Comparison of ENCODE assay signal across 8 cellular contexts in the genomic region with DNA sequence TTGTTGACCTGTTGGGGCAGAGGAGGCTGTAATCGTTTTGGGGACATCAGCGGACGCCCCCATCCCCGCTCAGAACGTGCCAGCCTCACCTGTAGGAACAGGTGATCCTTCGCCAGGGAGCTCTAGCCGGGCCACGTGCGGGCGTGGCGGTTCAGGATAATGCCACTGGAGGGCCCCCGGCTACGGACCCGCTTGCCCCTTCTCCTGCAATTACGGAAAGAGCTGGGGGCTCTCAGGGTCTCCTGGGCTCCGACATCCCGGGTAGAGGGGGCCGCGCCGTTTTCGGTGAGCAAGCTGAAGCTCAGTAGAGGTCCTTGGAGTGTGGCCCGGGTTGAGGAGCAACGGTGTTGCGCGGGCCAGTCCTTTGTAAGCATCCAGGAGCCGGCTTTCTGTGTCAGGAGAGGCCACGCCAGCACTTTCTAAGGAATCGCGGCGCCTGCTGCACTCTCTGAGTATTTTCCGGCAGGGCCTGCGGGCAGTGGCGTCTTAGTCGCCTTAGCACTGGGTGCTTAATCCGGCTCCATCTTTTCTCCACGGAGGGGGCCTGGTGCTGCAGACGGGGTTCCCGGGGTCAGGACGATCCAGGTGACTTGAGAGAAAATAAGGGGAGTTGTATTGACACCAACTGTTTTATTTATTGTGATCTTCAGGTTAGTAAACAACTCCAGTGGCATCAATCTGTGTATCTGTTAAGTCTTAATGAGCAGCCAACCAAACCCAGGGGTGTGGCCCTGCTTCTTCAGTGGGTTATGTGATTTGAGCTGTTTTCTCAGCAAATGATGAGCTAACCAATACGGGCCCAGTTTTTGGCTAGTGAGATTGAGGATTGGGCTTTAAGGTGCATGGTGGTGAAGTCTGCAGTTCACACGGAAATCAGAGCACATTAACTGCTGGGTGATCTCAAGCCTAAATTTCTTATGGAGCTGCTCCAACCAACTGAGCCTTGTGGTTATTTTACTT. TPM values are rescaled to one million over a fixed set of nuclear protein-coding genes. Genes with fewer than 3 reads are reported as not detected.
DNase-seq lines count a peak whose midpoint lies in the region; ATAC-seq and TF ChIP-seq lines count a peak whose summit lies in the region.

No MANE protein-coding gene starts in this region.

- POLR2A ChIA-PET in PC-9 (lab: Charles Lee; ENCODE audit: unreplicated experiment): interaction anchor here (0.5 to 1.1 kb wide), 6 partner anchors 21 to 1087 kb away, joined by 3 to 11 read pairs (median 4); no protein-coding TSS in a partner anchor

- H3K9me2 ChIP-seq in GM23338 (ENCODE audit: insufficient read depth) (no peaks in the 10 kb centered on the region), PC-9 (ENCODE audit: insufficient read depth) (no peaks in the 10 kb centered on the region)

- H4K20me1 ChIP-seq in GM23338 (replicated peaks; ENCODE audit: insufficient read depth): no peaks in the 10 kb centered on the region
- no peaks in the 10 kb centered on the region for H4K20me1 ChIP-seq in PC-9 (ENCODE audit: insufficient read depth)

- H3F3A ChIP-seq in GM23338 (replicated peaks; ENCODE audit: low read depth) (peaks cover 15% of the 10 kb centered on the region), PC-9 (ENCODE audit: insufficient read depth, low read depth) (peaks cover 18% of the 10 kb centered on the region; the same call in 1 of the 2 replicates)

- H3K27ac ChIP-seq in GM23338 (ENCODE audit: low read depth) (no peak overlapping the region), PC-9 (peak overlapping the region; percentile 47)

- BruUV-seq in PC-9 (replicated peaks; lab: Mats Ljungman, UMichigan): TSS peak; percentile 18

- H3K36me3 ChIP-seq in GM23338 (ENCODE audit: insufficient read depth) (no peaks in the 10 kb centered on the region), PC-9 (ENCODE audit: low read depth) (no peaks in the 10 kb centered on the region)

- peak; percentile 39 for ATAC-seq in GM23338
- no peak for ATAC-seq in stimulated activated naive B cell treated with anti-CD40 and anti-IgM and Interleukin-4, amounts not matched to agents 10 μg/mL and 1 μg/mL and 100 μg/mL, for 72 hours (replicated peaks)

- H3K79me2 ChIP-seq in GM23338 (replicated peaks; ENCODE audit: insufficient read depth) (peaks cover 45% of the 10 kb centered on the region), PC-9 (ENCODE audit: low read depth) (0 out of 2 replicates have a peak, but pooled peaks cover 10% of the 10 kb centered on the region)

- CTCF ChIA-PET in PC-9 (lab: Charles Lee): interaction anchor here (1.1 to 1.2 kb wide), 2 partner anchors 10 to 276 kb away, joined by 3 to 6 read pairs; no protein-coding TSS in a partner anchor

- H3K27ac Mint-ChIP-seq in GM23338: peak overlapping the region; percentile 39; the same call in 1 of the 2 replicates
- H3K27ac Mint-ChIP-seq in stimulated activated naive B cell treated with anti-CD40 and anti-IgM and Interleukin-4, amounts not matched to agents 10 μg/mL and 1 μg/mL and 100 μg/mL, for 72 hours: peak overlapping the region; percentile 68

- H3K4me1 Mint-ChIP-seq in GM23338: peaks cover 45% of the 10 kb centered on the region
- peaks cover 22 to 37% of the 10 kb centered on the region in 2 donors for H3K4me1 Mint-ChIP-seq in stimulated activated naive B cell treated with anti-CD40 and anti-IgM and Interleukin-4, amounts not matched to agents 10 μg/mL and 1 μg/mL and 100 μg/mL, for 72 hours

- peak; percentile 56 for DNase-seq in AG08396 (ENCODE audit: low spot score)
- peak; percentile 82 for DNase-seq in GM23338 (ENCODE audit: low spot score)
- DNase-seq in PC-9: peak; percentile 56 to 66
- peak; percentile 68 for DNase-seq in cerebellum (ENCODE audit: low spot score)
- peak; percentile 56 for DNase-seq in kidney glomerular epithelial cell (lab: John Stamatoyannopoulos, UW)
- no peak for DNase-seq in stimulated activated naive B cell treated with anti-CD40 and anti-IgM and Interleukin-4, amounts not matched to agents 10 μg/mL and 1 μg/mL and 100 μg/mL, for 72 hours
- DNase-seq in NOMO-1 (lab: John Stamatoyannopoulos, UW; ENCODE audit: unreplicated experiment in 2 of 2): no peak
- no peak for DNase-seq in effector CD4-positive, alpha-beta T cell

- peaks cover 6% of the 10 kb centered on the region for H3K9me3 Mint-ChIP-seq in GM23338
- H3K9me3 Mint-ChIP-seq in stimulated activated naive B cell treated with anti-CD40 and anti-IgM and Interleukin-4, amounts not matched to agents 10 μg/mL and 1 μg/mL and 100 μg/mL, for 72 hours: peaks cover 0 to 1% of the 10 kb centered on the region in 2 donors

- H3K4me3 Mint-ChIP-seq in GM23338: peak overlapping the region; percentile 89
- H3K4me3 Mint-ChIP-seq in stimulated activated naive B cell treated with anti-CD40 and anti-IgM and Interleukin-4, amounts not matched to agents 10 μg/mL and 1 μg/mL and 100 μg/mL, for 72 hours: peak overlapping the region; percentile 92 to 95

- H2AFZ ChIP-seq in GM23338 (peak overlapping the region; percentile 86), PC-9 (peak overlapping the region; percentile 81)

- intact Hi-C loops in PC-9 (cut with micrococcal nuclease; ENCODE audit: unreplicated experiment): loop anchor here (1.0 to 5.0 kb wide), 4 partner anchors 24 to 230 kb away; no protein-coding TSS in a partner anchor

- H3K36me3 Mint-ChIP-seq in GM23338 (ENCODE audit: low read depth): peaks cover 33% of the 10 kb centered on the region
- H3K36me3 Mint-ChIP-seq in stimulated activated naive B cell treated with anti-CD40 and anti-IgM and Interleukin-4, amounts not matched to agents 10 μg/mL and 1 μg/mL and 100 μg/mL, for 72 hours: peaks cover 2 to 3% of the 10 kb centered on the region in 2 donors

- peaks cover 39% of the 10 kb centered on the region for H3K4me1 ChIP-seq in GM23338 (ENCODE audit: insufficient read depth)
- peaks cover 21% of the 10 kb centered on the region for H3K4me1 ChIP-seq in PC-9 (replicated peaks; ENCODE audit: insufficient read depth)

- H3K4me2 ChIP-seq in GM23338 (peak overlapping the region; percentile 99), PC-9 (peak overlapping the region; percentile 97)

- H3K4me3 ChIP-seq in GM23338: peak overlapping the region; percentile 83
- H3K4me3 ChIP-seq in PC-9: peak overlapping the region; percentile 76

- TF ChIP-seq CTCF in GM23338 (conservative IDR thresholded peaks at IDR 0.05; ENCODE audit: low read depth in 2 of 2): peak; percentile 37 to 41
- TF ChIP-seq CTCF in PC-9 (conservative IDR thresholded peaks at IDR 0.05): peak; percentile 49; the same call in 1 of the 2 replicates

- H3K27me3 ChIP-seq in GM23338 (ENCODE audit: insufficient read depth) (peaks cover 35% of the 10 kb centered on the region), PC-9 (ENCODE audit: insufficient read depth, low read depth) (no peaks in the 10 kb centered on the region)

- peaks cover 17% of the 10 kb centered on the region for H3K27me3 Mint-ChIP-seq in GM23338 (ENCODE audit: insufficient read depth, low read depth, poor library complexity)
- peaks cover 20 to 55% of the 10 kb centered on the region in 2 donors for H3K27me3 Mint-ChIP-seq in stimulated activated naive B cell treated with anti-CD40 and anti-IgM and Interleukin-4, amounts not matched to agents 10 μg/mL and 1 μg/mL and 100 μg/mL, for 72 hours

- no peaks in the 10 kb centered on the region for H3K9me3 ChIP-seq in PC-9 (ENCODE audit: insufficient read depth, low read depth)

TF ChIP-seq in GM23338, 12 proteins besides CTCF, POLR2A, EP300 and RAD21 (continues in another document):
- TF ChIP-seq NANOG (IDR thresholded peaks at IDR 0.05; ENCODE audit: borderline replicate concordance) (no peak), ZNF114 (CRISPR knock-in tag; IDR thresholded peaks at IDR 0.05) (no peak)

RNA-seq across cellular contexts. Expression of a gene that starts 1.9 kb away (rescaled TPM):
- 35.1 and 45.0 TPM in 2 replicates for total RNA-seq in GM23338 (2014; rRNA removed; shearing (Covaris generic))
- 11.3 and 14.4 TPM in 2 replicates for polyA plus RNA-seq in GM23338 (2016; fragmentation: Nextera tagmentation; extraction: Ambion mirVana)
- total RNA-seq in PC-9 (2021) (29.6 and 30.0 TPM in 2 replicates), cerebellum (26.7 TPM)

Comparison
In these comparisons a context has a peak if more than half of its experiments do, and no peak if none do; other contexts are left out.
1. DNase-seq: peak in AG08396 (single experiment), GM23338 (single experiment), PC-9 (2 of 2), cerebellum (single experiment) and kidney glomerular epithelial cell (single experiment); none in stimulated activated naive B cell treated with anti-CD40 and anti-IgM and Interleukin-4, amounts not matched to agents 10 μg/mL and 1 μg/mL and 100 μg/mL, for 72 hours (single experiment), NOMO-1 (0 of 2) and effector CD4-positive, alpha-beta T cell (single experiment).